ENCODE assay signal across 32 cellular contexts in the genomic region with DNA sequence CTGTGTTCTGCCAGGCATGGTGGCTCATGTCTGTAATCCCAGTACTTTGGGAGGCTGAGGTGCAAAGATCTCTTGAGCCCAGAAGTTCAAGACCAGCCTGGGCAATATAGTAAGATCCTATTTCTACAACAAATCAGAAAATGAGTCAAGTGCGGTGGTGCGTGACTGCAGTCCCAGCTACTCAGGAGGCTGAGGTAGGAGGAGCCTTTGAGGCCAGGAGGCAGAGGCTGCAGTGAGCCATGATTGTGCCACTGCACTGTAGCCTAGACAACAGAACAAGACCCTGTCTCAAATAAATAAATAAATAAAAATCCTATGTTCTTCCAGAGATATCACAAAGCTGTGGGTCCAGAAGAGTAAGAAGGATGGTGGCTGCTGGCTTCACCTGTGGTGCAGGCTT. TPM values are rescaled to one million over a fixed set of nuclear protein-coding genes. Genes with fewer than 3 reads are reported as not detected.
"Had no signal": no experiment of that assay in that cellular context is flagged by ENCODE, and none has a peak within 500 bp of the region (broad histone marks: within the 10 kb centered on the region; RNA-seq: fewer than 3 reads in every experiment).

No MANE protein-coding gene starts in this region.

- H3K4me3 Mint-ChIP-seq: activated CD4-positive, alpha-beta memory T cell treated with anti-CD3 and anti-CD28 coated beads, Interleukin-2, amount 10 ng/mL, durations not matched to agents 7 days and 5 days; activated CD4-positive, alpha-beta T cell treated with anti-CD3 and anti-CD28 coated beads, Interleukin-2, amount 10 ng/mL, durations not matched to agents 7 days and 5 days; activated naive CD4-positive, alpha-beta T cell treated with anti-CD3 and anti-CD28 coated beads, Interleukin-2, amount 10 ng/mL, durations not matched to agents 7 days and 5 days; activated naive CD8-positive, alpha-beta T cell treated with anti-CD3 and anti-CD28 coated beads, Interleukin-2, amount 10 ng/mL, durations not matched to agents 7 days and 5 days; activated T-cell treated with anti-CD3 and anti-CD28 coated beads, Interleukin-2, amount 50 U/mL, for 24 hours; brain; nephron; stimulated activated effector memory CD8-positive, alpha-beta T cell treated with anti-CD3 and anti-CD28 coated beads, Interleukin-12 subunit alpha, Interleukin-12 subunit beta, amount 100 ng/mL, for 72 hours; stimulated activated naive CD8-positive, alpha-beta T cell treated with anti-CD3 and anti-CD28 coated beads, Interleukin-15, amount 100 ng/mL, for 72 hours; WTC11 had no signal

- H3K27ac Mint-ChIP-seq: activated CD4-positive, alpha-beta memory T cell treated with anti-CD3 and anti-CD28 coated beads, Interleukin-2, amount 10 ng/mL, durations not matched to agents 7 days and 5 days; activated CD4-positive, alpha-beta T cell treated with anti-CD3 and anti-CD28 coated beads, Interleukin-2, amount 10 ng/mL, durations not matched to agents 7 days and 5 days; activated naive CD4-positive, alpha-beta T cell treated with anti-CD3 and anti-CD28 coated beads, Interleukin-2, amount 10 ng/mL, durations not matched to agents 7 days and 5 days; activated naive CD8-positive, alpha-beta T cell treated with anti-CD3 and anti-CD28 coated beads, Interleukin-2, amount 10 ng/mL, durations not matched to agents 7 days and 5 days; activated T-cell treated with anti-CD3 and anti-CD28 coated beads, Interleukin-2, amount 50 U/mL, for 24 hours; brain; nephron; stimulated activated effector memory CD8-positive, alpha-beta T cell treated with anti-CD3 and anti-CD28 coated beads, Interleukin-12 subunit alpha, Interleukin-12 subunit beta, amount 100 ng/mL, for 72 hours; WTC11 had no signal

- H3K9me3 Mint-ChIP-seq: activated CD4-positive, alpha-beta memory T cell treated with anti-CD3 and anti-CD28 coated beads, Interleukin-2, amount 10 ng/mL, durations not matched to agents 7 days and 5 days; activated CD4-positive, alpha-beta T cell treated with anti-CD3 and anti-CD28 coated beads, Interleukin-2, amount 10 ng/mL, durations not matched to agents 7 days and 5 days; activated naive CD4-positive, alpha-beta T cell treated with anti-CD3 and anti-CD28 coated beads, Interleukin-2, amount 10 ng/mL, durations not matched to agents 7 days and 5 days; activated naive CD8-positive, alpha-beta T cell treated with anti-CD3 and anti-CD28 coated beads, Interleukin-2, amount 10 ng/mL, durations not matched to agents 7 days and 5 days; activated T-cell treated with anti-CD3 and anti-CD28 coated beads, Interleukin-2, amount 50 U/mL, for 24 hours; nephron; stimulated activated effector memory CD8-positive, alpha-beta T cell treated with anti-CD3 and anti-CD28 coated beads, Interleukin-12 subunit alpha, Interleukin-12 subunit beta, amount 100 ng/mL, for 72 hours; stimulated activated naive CD8-positive, alpha-beta T cell treated with anti-CD3 and anti-CD28 coated beads, Interleukin-15, amount 100 ng/mL, for 72 hours; WTC11 had no signal

- H3K4me1 Mint-ChIP-seq: activated CD4-positive, alpha-beta memory T cell treated with anti-CD3 and anti-CD28 coated beads, Interleukin-2, amount 10 ng/mL, durations not matched to agents 7 days and 5 days; activated CD4-positive, alpha-beta T cell treated with anti-CD3 and anti-CD28 coated beads, Interleukin-2, amount 10 ng/mL, durations not matched to agents 7 days and 5 days; activated naive CD4-positive, alpha-beta T cell treated with anti-CD3 and anti-CD28 coated beads, Interleukin-2, amount 10 ng/mL, durations not matched to agents 7 days and 5 days; activated naive CD8-positive, alpha-beta T cell treated with anti-CD3 and anti-CD28 coated beads, Interleukin-2, amount 10 ng/mL, durations not matched to agents 7 days and 5 days; stimulated activated effector memory CD8-positive, alpha-beta T cell treated with anti-CD3 and anti-CD28 coated beads, Interleukin-12 subunit alpha, Interleukin-12 subunit beta, amount 100 ng/mL, for 72 hours; stimulated activated naive CD8-positive, alpha-beta T cell treated with anti-CD3 and anti-CD28 coated beads, Interleukin-15, amount 100 ng/mL, for 72 hours had no signal

- H3K36me3 ChIP-seq: ascending aorta, gastrocnemius medialis, left ventricle myocardium inferior, pancreas, prostate gland, sigmoid colon, upper lobe of right lung had no signal

- H3K4me1 ChIP-seq: pancreas, upper lobe of right lung had no signal

- H3K4me3 ChIP-seq: ascending aorta, coronary artery, dorsolateral prefrontal cortex, gastrocnemius medialis, left ventricle myocardium inferior, pancreas, prostate gland, sigmoid colon, upper lobe of right lung had no signal

- H3K27me3 Mint-ChIP-seq: activated CD4-positive, alpha-beta T cell treated with anti-CD3 and anti-CD28 coated beads, Interleukin-2, amount 10 ng/mL, durations not matched to agents 7 days and 5 days had no signal

- H3K9me3 ChIP-seq: ascending aorta, gastrocnemius medialis, left ventricle myocardium inferior, pancreas, prostate gland, sigmoid colon, upper lobe of right lung had no signal

- H3K27me3 ChIP-seq: ascending aorta, dorsolateral prefrontal cortex, gastrocnemius medialis, pancreas, sigmoid colon, upper lobe of right lung had no signal

- H3K36me3 Mint-ChIP-seq: activated naive CD4-positive, alpha-beta T cell treated with anti-CD3 and anti-CD28 coated beads, Interleukin-2, amount 10 ng/mL, durations not matched to agents 7 days and 5 days; activated naive CD8-positive, alpha-beta T cell treated with anti-CD3 and anti-CD28 coated beads, Interleukin-2, amount 10 ng/mL, durations not matched to agents 7 days and 5 days; brain; stimulated activated effector memory CD8-positive, alpha-beta T cell treated with anti-CD3 and anti-CD28 coated beads, Interleukin-12 subunit alpha, Interleukin-12 subunit beta, amount 100 ng/mL, for 72 hours; WTC11 had no signal

- ATAC-seq: gastrocnemius medialis; pancreas; stimulated activated effector memory CD8-positive, alpha-beta T cell treated with anti-CD3 and anti-CD28 coated beads, Interleukin-12 subunit alpha, Interleukin-12 subunit beta, amount 100 ng/mL, for 72 hours; stimulated activated naive CD8-positive, alpha-beta T cell treated with anti-CD3 and anti-CD28 coated beads, Interleukin-15, amount 100 ng/mL, for 72 hours; upper lobe of right lung; WTC11 had no signal

- H3K27ac ChIP-seq: ascending aorta, coronary artery, dorsolateral prefrontal cortex, gastrocnemius medialis, left ventricle myocardium inferior, pancreas, prostate gland, sigmoid colon, upper lobe of right lung had no signal

- DNase-seq: activated CD4-positive, alpha-beta memory T cell treated with anti-CD3 and anti-CD28 coated beads, Interleukin-2, amount 10 ng/mL, durations not matched to agents 7 days and 5 days; activated CD4-positive, alpha-beta T cell treated with anti-CD3 and anti-CD28 coated beads for 1 hour; activated CD4-positive, alpha-beta T cell treated with anti-CD3 and anti-CD28 coated beads, Interleukin-2, amount 10 ng/mL, durations not matched to agents 7 days and 5 days; activated CD8-positive, alpha-beta memory T cell treated with anti-CD3 and anti-CD28 coated beads, Interleukin-2, amount 50 U/mL, for 48 hours; activated gamma-delta T cell; activated naive CD4-positive, alpha-beta T cell treated with anti-CD3 and anti-CD28 coated beads, Interleukin-2, amount 10 ng/mL, durations not matched to agents 7 days and 5 days; activated naive CD8-positive, alpha-beta T cell treated with anti-CD3 and anti-CD28 coated beads, Interleukin-2, amount 10 ng/mL, durations not matched to agents 7 days and 5 days; activated T-cell treated with anti-CD3 and anti-CD28 coated beads, Interleukin-2, amount 50 U/mL, for 24 hours; dorsolateral prefrontal cortex; effector memory CD4-positive, alpha-beta T cell; erythroblast; gastrocnemius medialis; glutamatergic neuron; left ventricle myocardium inferior; nucleus accumbens; pancreas; sigmoid colon; small intestine; stimulated activated CD4-positive, alpha-beta T cell treated with anti-CD3 and anti-CD28 coated beads, Interleukin-4, amount 100 ng/mL, for 24 hours; stimulated activated naive CD8-positive, alpha-beta T cell treated with anti-CD3 and anti-CD28 coated beads, Interleukin-15, amount 100 ng/mL, for 72 hours; substantia nigra; T-helper 9 cell; upper lobe of right lung had no signal

RNA-seq across cellular contexts. Expression of a gene that starts 22.1 kb away (rescaled TPM):
- total RNA-seq: activated CD4-positive, alpha-beta memory T cell treated with anti-CD3 and anti-CD28 coated beads, Interleukin-2, amount 10 ng/mL, durations not matched to agents 7 days and 5 days; activated CD4-positive, alpha-beta T cell treated with anti-CD3 and anti-CD28 coated beads, Interleukin-2, amount 10 ng/mL, durations not matched to agents 7 days and 5 days; activated naive CD8-positive, alpha-beta T cell treated with anti-CD3 and anti-CD28 coated beads, Interleukin-2, amount 10 ng/mL, durations not matched to agents 7 days and 5 days; cerebellum had no signal

RNA-seq across cellular contexts. Expression of a gene that starts 58.6 kb away (rescaled TPM):
- total RNA-seq: activated CD4-positive, alpha-beta memory T cell treated with anti-CD3 and anti-CD28 coated beads, Interleukin-2, amount 10 ng/mL, durations not matched to agents 7 days and 5 days; activated CD4-positive, alpha-beta T cell treated with anti-CD3 and anti-CD28 coated beads, Interleukin-2, amount 10 ng/mL, durations not matched to agents 7 days and 5 days; activated naive CD8-positive, alpha-beta T cell treated with anti-CD3 and anti-CD28 coated beads, Interleukin-2, amount 10 ng/mL, durations not matched to agents 7 days and 5 days; lung microvascular endothelial cell had no signal
